ENCODE assay signal across 18 cellular contexts in the genomic region with DNA sequence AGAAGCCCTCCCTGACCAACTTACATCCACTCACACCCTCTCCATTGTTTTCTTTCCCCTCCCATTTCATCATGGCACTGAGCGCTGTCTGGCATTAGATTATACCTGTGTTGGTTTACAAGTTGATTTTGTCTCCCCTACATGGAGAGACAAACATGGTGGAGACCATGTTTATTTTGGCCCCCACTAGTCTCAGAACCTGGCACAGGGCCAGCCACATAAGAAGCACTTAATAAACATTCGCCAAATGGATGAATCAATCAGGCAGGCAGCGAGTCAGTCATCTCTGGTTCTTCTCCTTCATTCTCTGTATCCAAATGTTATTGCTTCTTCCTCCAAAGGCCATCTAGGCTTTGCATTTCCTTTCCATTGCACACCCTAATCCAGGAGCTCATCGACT.
A peak's percentile ranks its signal among the peaks of the same experiment; 100 is the strongest.
DNase-seq lines count a peak whose midpoint lies in the region; ATAC-seq and TF ChIP-seq lines count a peak whose summit lies in the region.
"Had no signal": no experiment of that assay in that cellular context is flagged by ENCODE, and none has a peak within 500 bp of the region (broad histone marks: within the 10 kb centered on the region; RNA-seq: fewer than 3 reads in every experiment).

No MANE protein-coding gene starts in this region.

- TF ChIP-seq CTCF in neural crest cell (conservative IDR thresholded peaks at IDR 0.05) = no peak

- no peaks in the 10 kb centered on the region for H3K27me3 Mint-ChIP-seq in effector memory CD8-positive, alpha-beta T cell
- H3K27me3 Mint-ChIP-seq in neural crest cell (ENCODE audit: low read depth) = no peaks in the 10 kb centered on the region
- no peaks in the 10 kb centered on the region for H3K27me3 Mint-ChIP-seq in stimulated activated naive CD8-positive, alpha-beta T cell treated with anti-CD3 and anti-CD28 coated beads, Interleukin-15, amount 100 ng/mL, for 72 hours
- H3K27me3 Mint-ChIP-seq: activated CD4-positive, alpha-beta T cell treated with anti-CD3 and anti-CD28 coated beads for 36 hours had no signal

- peak overlapping the region; percentile 70 to 71 for H3K4me3 Mint-ChIP-seq in effector memory CD8-positive, alpha-beta T cell
- no peak overlapping the region for H3K4me3 Mint-ChIP-seq in neural crest cell
- no peak overlapping the region for H3K4me3 Mint-ChIP-seq in stimulated activated naive CD8-positive, alpha-beta T cell treated with anti-CD3 and anti-CD28 coated beads, Interleukin-15, amount 100 ng/mL, for 72 hours
- H3K4me3 Mint-ChIP-seq: activated CD4-positive, alpha-beta T cell treated with anti-CD3 and anti-CD28 coated beads for 36 hours had no signal

- no peaks in the 10 kb centered on the region for H3K9me3 Mint-ChIP-seq in effector memory CD8-positive, alpha-beta T cell
- no peaks in the 10 kb centered on the region for H3K9me3 Mint-ChIP-seq in neural crest cell
- H3K9me3 Mint-ChIP-seq in stimulated activated naive CD8-positive, alpha-beta T cell treated with anti-CD3 and anti-CD28 coated beads, Interleukin-15, amount 100 ng/mL, for 72 hours = no peaks in the 10 kb centered on the region

- H3K36me3 Mint-ChIP-seq in effector memory CD8-positive, alpha-beta T cell (ENCODE audit: insufficient read depth) = no peaks in the 10 kb centered on the region
- H3K36me3 Mint-ChIP-seq in neural crest cell (ENCODE audit: low read depth) = no peaks in the 10 kb centered on the region

- H3K4me1 Mint-ChIP-seq in effector memory CD8-positive, alpha-beta T cell (ENCODE audit: low read depth in 2 of 2) = peaks cover 56 to 62% of the 10 kb centered on the region in 2 donors
- peaks cover 17% of the 10 kb centered on the region for H3K4me1 Mint-ChIP-seq in neural crest cell
- peaks cover 46% of the 10 kb centered on the region for H3K4me1 Mint-ChIP-seq in stimulated activated naive CD8-positive, alpha-beta T cell treated with anti-CD3 and anti-CD28 coated beads, Interleukin-15, amount 100 ng/mL, for 72 hours

- H3K27ac Mint-ChIP-seq in effector memory CD8-positive, alpha-beta T cell = peak overlapping the region; percentile 70 to 89
- H3K27ac Mint-ChIP-seq in neural crest cell (ENCODE audit: unreplicated experiment) = peak overlapping the region; percentile 76
- peak overlapping the region in 1 of 2 donors; percentile 38 for H3K27ac Mint-ChIP-seq in stimulated activated naive CD8-positive, alpha-beta T cell treated with anti-CD3 and anti-CD28 coated beads, Interleukin-15, amount 100 ng/mL, for 72 hours
- H3K27ac Mint-ChIP-seq: activated CD4-positive, alpha-beta T cell treated with anti-CD3 and anti-CD28 coated beads for 36 hours had no signal

- peak; percentile 10 for DNase-seq in DMS 273 (lab: John Stamatoyannopoulos, UW; ENCODE audit: unreplicated experiment)
- DNase-seq in DMS 273 treated with DMSO at 0.1 percent for 48 hours (lab: John Stamatoyannopoulos, UW) = no peak
- peak; percentile 11 for DNase-seq in HCEC 1CT
- DNase-seq in effector memory CD8-positive, alpha-beta T cell = no peak
- no peak for DNase-seq in neural crest cell (ENCODE audit: low read depth, low spot score)
- DNase-seq in stimulated activated naive CD8-positive, alpha-beta T cell treated with anti-CD3 and anti-CD28 coated beads, Interleukin-15, amount 100 ng/mL, for 72 hours = no peak
- no peak for DNase-seq in OCI-M2 (lab: John Stamatoyannopoulos, UW; ENCODE audit: unreplicated experiment)
- DNase-seq: activated CD4-positive, alpha-beta T cell treated with anti-CD3 and anti-CD28 coated beads for 36 hours; activated naive CD4-positive, alpha-beta T cell; dorsolateral prefrontal cortex; esophagus squamous epithelium; GOT3; Kasumi-1; NCI-H1417 treated with DMSO at 0.1 percent for 48 hours; NCI-H2227 treated with DMSO at 0.1 percent for 48 hours; SJCRH30; T-helper 9 cell had no signal

- no peak for ATAC-seq in effector memory CD8-positive, alpha-beta T cell (replicated peaks)
- no peak for ATAC-seq in stimulated activated naive CD8-positive, alpha-beta T cell treated with anti-CD3 and anti-CD28 coated beads, Interleukin-15, amount 100 ng/mL, for 72 hours
- ATAC-seq in GM19395 (IDR thresholded peaks at IDR 0.05; ENCODE audit: unreplicated experiment) = no peak

Comparison
In these comparisons a context has a peak if more than half of its experiments do, and no peak if none do; other contexts are left out.
1. DNase-seq: peak in DMS 273 (single experiment) and HCEC 1CT (single experiment); none in DMS 273 treated with DMSO at 0.1 percent for 48 hours (single experiment), effector memory CD8-positive, alpha-beta T cell (0 of 3), neural crest cell (single experiment), stimulated activated naive CD8-positive, alpha-beta T cell treated with anti-CD3 and anti-CD28 coated beads, Interleukin-15, amount 100 ng/mL, for 72 hours (0 of 2) and OCI-M2 (single experiment).
2. H3K4me3 Mint-ChIP-seq: peak in effector memory CD8-positive, alpha-beta T cell (2 of 2); none in neural crest cell (single experiment) and stimulated activated naive CD8-positive, alpha-beta T cell treated with anti-CD3 and anti-CD28 coated beads, Interleukin-15, amount 100 ng/mL, for 72 hours (0 of 2).